In genomic region chr9:37197158-37198033, GRCh38 we compare ENCODE assay signal across 8 cellular contexts.
DNase-seq lines count a peak whose midpoint lies in the region; ATAC-seq, FAIRE-seq and TF ChIP-seq lines count a peak whose summit lies in the region.

No MANE protein-coding gene starts in this region.

- H2BK5ac ChIP-seq in neuronal stem cell (ENCODE audit: low read length): no peak overlapping the region

- H3K4me3 Mint-ChIP-seq in stimulated activated memory B cell treated with anti-CD40 and anti-IgM and Interleukin-4, amounts not matched to agents 10 μg/mL and 1 μg/mL and 100 μg/mL, for 72 hours: peak overlapping the region; percentile 53

- H4K20me1 ChIP-seq in K562 (replicated peaks; ENCODE audit: control insufficient read depth, insufficient read depth, low read length): no peaks in the 10 kb centered on the region

- DNase-seq in EL (peak; percentile 30), NCI-H2107 (lab: John Stamatoyannopoulos, UW) (peak; percentile 4), K562 (ENCODE audit: extremely low read depth in 1 of 4, low spot score in 3 of 4) (peak; percentile 82 to 96 (median 90)), foreskin melanocyte (no peak), neuronal stem cell (ENCODE audit: low spot score) (no peak)

- BruUV-seq in K562 (replicated peaks; lab: Mats Ljungman, UMichigan): no TSS peak

- peaks cover 47% of the 10 kb centered on the region for H3K36me3 Mint-ChIP-seq in stimulated activated memory B cell treated with anti-CD40 and anti-IgM and Interleukin-4, amounts not matched to agents 10 μg/mL and 1 μg/mL and 100 μg/mL, for 72 hours

- H3K14ac ChIP-seq in neuronal stem cell (ENCODE audit: low read length): no peak overlapping the region

- peaks cover 84% of the 10 kb centered on the region for H3K79me2 ChIP-seq in K562 (ENCODE audit: control insufficient read depth, insufficient read depth, low read length)

- peak; percentile 98 for FAIRE-seq in K562 (lab: Jason Lieb, UNC)

- H2AK5ac ChIP-seq in neuronal stem cell (ENCODE audit: low read depth, low read length): no peak overlapping the region

- POLR2A ChIA-PET in K562 (lab: Yijun Ruan, JAX): interaction anchor here (0.6 to 2.3 kb wide), 11 partner anchors 8 to 100 kb away, joined by 3 to 16 read pairs (median 3); partner anchors contain the start of gene ZCCHC7

- TF ChIP-seq CTCF in K562 (IDR thresholded peaks at IDR 0.05 in 2 of 3, conservative IDR thresholded peaks at IDR 0.05 in 1 of 3; ENCODE audit: insufficient read depth in 2 of 3, low read depth in 1 of 3, low read length in 3 of 3): no peak

- H3K9me3 ChIP-seq in K562 (replicated peaks; ENCODE audit: control insufficient read depth, insufficient read depth, low read depth, low read length) (no peaks in the 10 kb centered on the region), neuronal stem cell (replicated peaks in 1 of 2; ENCODE audit: control insufficient read depth in 2 of 2, insufficient read depth in 1 of 2, low read depth in 1 of 2, low read length in 2 of 2) (peaks cover 0 to 4% of the 10 kb centered on the region in 2 donors)

- H2BK15ac ChIP-seq in neuronal stem cell (ENCODE audit: low read length): no peak overlapping the region

- in situ Hi-C loops in K562 (cut with MboI): no loop called here

- peaks cover 11% of the 10 kb centered on the region for H3K9me3 Mint-ChIP-seq in stimulated activated memory B cell treated with anti-CD40 and anti-IgM and Interleukin-4, amounts not matched to agents 10 μg/mL and 1 μg/mL and 100 μg/mL, for 72 hours

- H3K4me1 ChIP-seq in K562 (replicated peaks in 1 of 2; ENCODE audit: control insufficient read depth in 2 of 2, insufficient read depth in 2 of 2, low read length in 2 of 2): peaks cover 23 to 65% of the 10 kb centered on the region in 2 experiments
- peaks cover 6 to 30% of the 10 kb centered on the region in 2 donors for H3K4me1 ChIP-seq in neuronal stem cell (ENCODE audit: control insufficient read depth in 2 of 2, insufficient read depth in 1 of 2, low read depth in 1 of 2, low read length in 2 of 2)

- peak overlapping the region in 1 of 2 experiments; percentile 11; a peak in 1 of 4 replicates for H3K9ac ChIP-seq in K562 (ENCODE audit: insufficient read depth in 1 of 2, low read depth in 2 of 2, low read length in 2 of 2)
- no peak overlapping the region for H3K9ac ChIP-seq in neuronal stem cell (ENCODE audit: low read depth, low read length, poor library complexity)

- no peak overlapping the region for H3K23ac ChIP-seq in neuronal stem cell (ENCODE audit: low read depth, low read length, poor library complexity)

- H4K8ac ChIP-seq in neuronal stem cell (ENCODE audit: low read depth, low read length): no peak overlapping the region

- peak; percentile 42 for ATAC-seq in GM21619 (IDR thresholded peaks at IDR 0.05; ENCODE audit: unreplicated experiment)
- peak; percentile 83 for ATAC-seq in K562
- peak; percentile 89 for ATAC-seq in stimulated activated memory B cell treated with anti-CD40 and anti-IgM and Interleukin-4, amounts not matched to agents 10 μg/mL and 1 μg/mL and 100 μg/mL, for 72 hours
- ATAC-seq in GM19023 (IDR thresholded peaks at IDR 0.05; ENCODE audit: unreplicated experiment): no peak

- H3K4me3 ChIP-seq in K562 (peak overlapping the region; percentile 5; the same call in 1 of the 2 replicates), neuronal stem cell (ENCODE audit: low read length in 2 of 2) (no peak overlapping the region)

- H3K27ac ChIP-seq in K562 (ENCODE audit: extremely low read depth, low read depth, low read length): peak overlapping the region; percentile 62
- no peak overlapping the region for H3K27ac ChIP-seq in neuronal stem cell (replicated peaks; ENCODE audit: low read length)

- H3K4me2 ChIP-seq in K562 (ENCODE audit: insufficient read depth, low read length) (peak overlapping the region; percentile 72), neuronal stem cell (ENCODE audit: insufficient read depth, low read length, poor library complexity, severe bottlenecking) (no peak overlapping the region)

- no peaks in the 10 kb centered on the region for H3K27me3 ChIP-seq in K562 (ENCODE audit: control insufficient read depth in 2 of 2, insufficient read depth in 2 of 2, low read length in 2 of 2)
- H3K27me3 ChIP-seq in neuronal stem cell (ENCODE audit: control insufficient read depth in 3 of 3, insufficient read depth in 3 of 3, low read depth in 1 of 3, low read length in 3 of 3): no peaks in the 10 kb centered on the region

- TF ChIP-seq POLR2A in K562 (conservative IDR thresholded peaks at IDR 0.05): no peak

- H4K91ac ChIP-seq in neuronal stem cell (ENCODE audit: low read depth, low read length, poor library complexity): no peak overlapping the region

- no peak overlapping the region for H2BK120ac ChIP-seq in neuronal stem cell (ENCODE audit: low read depth, low read length)

- TF ChIP-seq EP300 in K562 (IDR thresholded peaks at IDR 0.05; ENCODE audit: low read length): peak; percentile 99

- no peaks in the 10 kb centered on the region for H3K9me1 ChIP-seq in K562 (ENCODE audit: control insufficient read depth, insufficient read depth, low read length)

- H2AFZ ChIP-seq in K562 (ENCODE audit: low read depth, low read length) (no peak overlapping the region), neuronal stem cell (ENCODE audit: low read length) (no peak overlapping the region)

- H2BK12ac ChIP-seq in neuronal stem cell (ENCODE audit: low read length): no peak overlapping the region

- peak overlapping the region; percentile 94 for H3K27ac Mint-ChIP-seq in stimulated activated memory B cell treated with anti-CD40 and anti-IgM and Interleukin-4, amounts not matched to agents 10 μg/mL and 1 μg/mL and 100 μg/mL, for 72 hours

- CTCF ChIA-PET in K562 (lab: Yijun Ruan, JAX; ENCODE audit: low intra/inter-chr PET ratio): no interaction called here

- no peak for TF ChIP-seq RAD21 in K562 (CRISPR knock-in tag; conservative IDR thresholded peaks at IDR 0.05 in 1 of 2, IDR thresholded peaks at IDR 0.05 in 1 of 2)

- H3K36me3 ChIP-seq in K562 (ENCODE audit: control insufficient read depth, insufficient read depth, low read length) (peaks cover 14% of the 10 kb centered on the region), neuronal stem cell (replicated peaks in 1 of 2; ENCODE audit: control insufficient read depth in 2 of 2, insufficient read depth in 2 of 2, low read length in 2 of 2) (no peaks in the 10 kb centered on the region)

- no peaks in the 10 kb centered on the region for H3K79me1 ChIP-seq in neuronal stem cell (ENCODE audit: low read depth, low read length)

- intact Hi-C loops in K562 (cut with micrococcal nuclease): loop anchor here (5.0 to 10.0 kb wide), 4 partner anchors 50 to 187 kb away; no protein-coding TSS in a partner anchor

- H3K4ac ChIP-seq in neuronal stem cell (ENCODE audit: low read length): no peak overlapping the region

- H3K18ac ChIP-seq in neuronal stem cell (ENCODE audit: low read length): no peak overlapping the region

- peaks cover 79% of the 10 kb centered on the region for H3K4me1 Mint-ChIP-seq in stimulated activated memory B cell treated with anti-CD40 and anti-IgM and Interleukin-4, amounts not matched to agents 10 μg/mL and 1 μg/mL and 100 μg/mL, for 72 hours

- no peaks in the 10 kb centered on the region for H3K27me3 Mint-ChIP-seq in stimulated activated memory B cell treated with anti-CD40 and anti-IgM and Interleukin-4, amounts not matched to agents 10 μg/mL and 1 μg/mL and 100 μg/mL, for 72 hours

- WGBS in K562 (ENCODE audit: insufficient coverage, low coverage, missing lambda C conversion rate): 18% methylated on average over 4 of the region's 4 CpGs
- no CpG with 5 or more reads among the region's 4 CpGs for WGBS in neuronal stem cell (ENCODE audit: extremely low coverage in 2 of 2, insufficient read length in 2 of 2, insufficient replicate concordance in 1 of 2), 2 donors

TF ChIP-seq in K562, 482 proteins besides CTCF, POLR2A, EP300 and RAD21 (continues in another document):
- TF ChIP-seq ETS2 (tag; IDR thresholded peaks at IDR 0.05; ENCODE audit: borderline replicate concordance, poor library complexity, severe bottlenecking): no peak
- TF ChIP-seq NFYB (IDR thresholded peaks at IDR 0.05; ENCODE audit: extremely low read depth, insufficient read length): no peak
- no peak for TF ChIP-seq EHMT2 (IDR thresholded peaks at IDR 0.05)
- TF ChIP-seq ZBTB12 (CRISPR knock-in tag; IDR thresholded peaks at IDR 0.05): no peak
- no peak for TF ChIP-seq ZNF316 (IDR thresholded peaks at IDR 0.05)
- TF ChIP-seq ZNF133 (CRISPR knock-in tag; IDR thresholded peaks at IDR 0.05): no peak
- TF ChIP-seq ZSCAN29 (IDR thresholded peaks at IDR 0.05): no peak
- TF ChIP-seq KDM5B (IDR thresholded peaks at IDR 0.05; ENCODE audit: insufficient replicate concordance, low read depth, low read length): no peak

Comparison
In these comparisons a context has a peak if more than half of its experiments do, and no peak if none do; other contexts are left out.
1. DNase-seq: peak in EL (single experiment), NCI-H2107 (single experiment) and K562 (4 of 4); none in foreskin melanocyte (single experiment) and neuronal stem cell (single experiment).